Comparison of ENCODE assay signal across 8 cellular contexts in the genomic region with DNA sequence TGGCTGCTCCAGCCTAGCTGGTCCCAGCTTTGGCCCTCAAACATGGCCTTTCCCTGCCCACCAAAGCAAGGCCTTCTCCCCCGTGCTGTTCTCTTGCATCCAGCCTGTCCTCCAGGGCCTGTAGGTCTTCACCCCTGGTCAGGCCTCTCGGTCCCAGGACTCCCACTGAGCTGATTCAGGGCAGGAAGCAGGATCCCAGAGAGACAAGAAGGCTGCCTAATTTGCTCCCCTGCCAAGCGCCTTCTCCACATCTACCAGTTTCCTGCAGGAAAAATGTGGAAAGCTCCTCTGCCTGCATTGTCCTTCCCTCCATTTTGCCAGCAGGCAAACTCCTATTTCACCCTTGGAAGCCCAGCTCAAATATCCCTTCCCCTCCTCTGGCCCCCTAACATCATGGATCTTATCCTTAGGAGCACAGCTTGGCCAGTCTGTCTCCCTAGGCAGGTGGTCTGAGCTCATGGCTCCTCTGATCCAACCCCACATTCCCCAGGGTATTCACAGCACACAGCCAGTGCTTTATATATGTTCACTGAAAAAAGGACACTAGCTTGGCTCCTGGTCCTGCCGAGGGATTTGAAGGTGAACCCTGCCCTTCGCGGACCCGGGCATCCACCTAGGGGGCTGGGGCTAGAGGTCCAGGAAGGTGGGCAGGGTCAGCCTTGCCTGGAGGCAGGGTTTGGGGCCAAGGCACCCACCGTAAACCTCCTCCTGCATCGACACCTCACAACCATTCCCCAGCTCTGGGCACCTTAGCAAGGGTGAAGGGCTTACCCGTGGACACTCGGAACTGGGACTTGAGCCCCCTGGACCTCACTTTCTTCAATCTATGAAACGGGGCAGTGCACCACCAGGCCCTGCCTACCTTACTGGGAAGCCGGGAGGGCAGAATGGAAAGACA. TPM values are rescaled to one million over a fixed set of nuclear protein-coding genes. Genes with fewer than 3 reads are reported as not detected.
DNase-seq lines count a peak whose midpoint lies in the region; ATAC-seq and TF ChIP-seq lines count a peak whose summit lies in the region.

No MANE protein-coding gene starts in this region.

- peaks cover 58% of the 10 kb centered on the region for H3K36me3 ChIP-seq in OCI-LY1 (ENCODE audit: insufficient read depth, low read length)

- no peaks in the 10 kb centered on the region for H3K9me3 ChIP-seq in OCI-LY1 (ENCODE audit: low read length)

- ATAC-seq in naive B cell (ENCODE audit: low read depth in 2 of 2): no peak
- no peak for ATAC-seq in HG03175 (IDR thresholded peaks at IDR 0.05; ENCODE audit: unreplicated experiment)
- no peak for ATAC-seq in HG02588 (IDR thresholded peaks at IDR 0.05; ENCODE audit: unreplicated experiment)

- no peaks in the 10 kb centered on the region for H4K20me1 ChIP-seq in OCI-LY1 (ENCODE audit: insufficient read depth, low read length)

- H3K4me3 Mint-ChIP-seq in dendritic cell treated with granulocyte-macrophage colony-stimulating factor and Interleukin-4, amounts not matched to agents 40 ng/mL and 50 ng/mL, for 4 days: peak overlapping the region; percentile 87
- H3K4me3 Mint-ChIP-seq in naive B cell: peak overlapping the region; percentile 89 to 100 (median 97)

- peak overlapping the region; percentile 96 for H3K4me2 ChIP-seq in OCI-LY1 (ENCODE audit: low read length)

- H3K4me1 Mint-ChIP-seq in dendritic cell treated with granulocyte-macrophage colony-stimulating factor and Interleukin-4, amounts not matched to agents 40 ng/mL and 50 ng/mL, for 4 days (ENCODE audit: low read depth): peaks cover 42% of the 10 kb centered on the region
- H3K4me1 Mint-ChIP-seq in naive B cell: peaks cover 32 to 46% (median 43%) of the 10 kb centered on the region in 3 donors

- H3K36me3 Mint-ChIP-seq in dendritic cell treated with granulocyte-macrophage colony-stimulating factor and Interleukin-4, amounts not matched to agents 40 ng/mL and 50 ng/mL, for 4 days (ENCODE audit: low read depth): peaks cover 82% of the 10 kb centered on the region
- H3K36me3 Mint-ChIP-seq in naive B cell: peaks cover 0 to 8% of the 10 kb centered on the region in 2 donors

- H3K4me3 ChIP-seq in OCI-LY1 (ENCODE audit: low read depth, low read length, poor library complexity, severe bottlenecking): peak overlapping the region; percentile 97

- DNase-seq in Daoy (ENCODE audit: low read depth) (peak; percentile 48), naive B cell (no peak), foreskin melanocyte (no peak), SK-N-DZ (ENCODE audit: low spot score) (no peak)

- no peak for TF ChIP-seq CTCF in OCI-LY1 (IDR thresholded peaks at IDR 0.05; ENCODE audit: low read length)

- no peaks in the 10 kb centered on the region for H3K9me3 Mint-ChIP-seq in dendritic cell treated with granulocyte-macrophage colony-stimulating factor and Interleukin-4, amounts not matched to agents 40 ng/mL and 50 ng/mL, for 4 days
- H3K9me3 Mint-ChIP-seq in naive B cell: peaks cover 0 to 3% (median 0%) of the 10 kb centered on the region in 7 donors

- H2AFZ ChIP-seq in OCI-LY1 (ENCODE audit: low read length): no peak overlapping the region

- peaks cover 44% of the 10 kb centered on the region for H3K79me2 ChIP-seq in OCI-LY1 (ENCODE audit: insufficient read depth, low read length)

- peaks cover 37% of the 10 kb centered on the region for H3K4me1 ChIP-seq in OCI-LY1 (ENCODE audit: insufficient read depth, low read length, severe bottlenecking)

- peak overlapping the region; percentile 98 for H3K9ac ChIP-seq in OCI-LY1 (ENCODE audit: low read length)

- no peaks in the 10 kb centered on the region for H3K27me3 Mint-ChIP-seq in dendritic cell treated with granulocyte-macrophage colony-stimulating factor and Interleukin-4, amounts not matched to agents 40 ng/mL and 50 ng/mL, for 4 days
- no peaks in the 10 kb centered on the region for H3K27me3 Mint-ChIP-seq in naive B cell

- no peaks in the 10 kb centered on the region for H3F3A ChIP-seq in OCI-LY1 (ENCODE audit: insufficient read depth, low read length)

- H3K27ac ChIP-seq in OCI-LY1 (ENCODE audit: low read depth, low read length, poor library complexity, severe bottlenecking): peak overlapping the region; percentile 82

- intact Hi-C loops in dendritic cell treated with granulocyte-macrophage colony-stimulating factor and Interleukin-4, amounts not matched to agents 40 ng/mL and 50 ng/mL, for 4 days (cut with micrococcal nuclease): no loop called here

- no peaks in the 10 kb centered on the region for H3K27me3 ChIP-seq in OCI-LY1 (ENCODE audit: insufficient read depth, low read length)

- H3K9me2 ChIP-seq in OCI-LY1 (ENCODE audit: low read depth, low read length): no peaks in the 10 kb centered on the region

- peak overlapping the region; percentile 100 for H3K27ac Mint-ChIP-seq in dendritic cell treated with granulocyte-macrophage colony-stimulating factor and Interleukin-4, amounts not matched to agents 40 ng/mL and 50 ng/mL, for 4 days
- peak overlapping the region in 3 of 6 donors; percentile 42 to 99 (median 97) for H3K27ac Mint-ChIP-seq in naive B cell

RNA-seq across cellular contexts. Expression of a gene that starts 1.0 kb away (rescaled TPM):
- 34.1 and 40.2 TPM in 2 replicates for total RNA-seq in Daoy (2014; rRNA removed; shearing (Covaris generic))
- 1 to 10 TPM in 4 of 6 donors, under 1 TPM in 1, not detected in 1; 0.72 to 4.2 (median 2.9) TPM for polyA plus RNA-seq in naive B cell (ENCODE audit: low read depth in 6 of 6)
- 92.4 and 120 TPM in 2 replicates for polyA plus RNA-seq in SK-N-DZ (2014; cell fraction: cytosol; rRNA removed)
- 74.4 and 98.6 TPM in 2 replicates for polyA plus RNA-seq in SK-N-DZ (2014; cell fraction: nucleus; rRNA removed)

RNA-seq across cellular contexts. Expression of a gene that starts 1.3 kb away (rescaled TPM):
- total RNA-seq in Daoy (2014; rRNA removed; shearing (Covaris generic)): 150 and 191 TPM in 2 replicates
- 100 to 1,000 TPM; 175 to 252 (median 194) TPM for polyA plus RNA-seq in naive B cell (ENCODE audit: low read depth in 6 of 6)
- 186 and 209 TPM in 2 replicates for polyA plus RNA-seq in SK-N-DZ (2014; cell fraction: cytosol; rRNA removed)
- polyA plus RNA-seq in SK-N-DZ (2014; cell fraction: nucleus; rRNA removed): 411 and 553 TPM in 2 replicates

RNA-seq across cellular contexts. Expression of a gene that starts 39.6 kb away (rescaled TPM):
- total RNA-seq in Daoy (2014; rRNA removed; shearing (Covaris generic)): 10.0 and 11.1 TPM in 2 replicates
- 1 to 10 TPM in 3 of 6 donors, under 1 TPM in 2, not detected in 1; 0.39 to 1.2 (median 1.0) TPM for polyA plus RNA-seq in naive B cell (ENCODE audit: low read depth in 6 of 6)
- 4.5 and 4.6 TPM in 2 replicates for polyA plus RNA-seq in SK-N-DZ (2014; cell fraction: cytosol; rRNA removed)
- polyA plus RNA-seq in SK-N-DZ (2014; cell fraction: nucleus; rRNA removed): 7.8 and 10.7 TPM in 2 replicates

RNA-seq across cellular contexts. Expression of a gene that starts 48.7 kb away (rescaled TPM):
- total RNA-seq in Daoy (2014; rRNA removed; shearing (Covaris generic)): 0.11 and 0.39 TPM in 2 replicates
- polyA plus RNA-seq in naive B cell (ENCODE audit: low read depth in 6 of 6): not detected
- polyA plus RNA-seq in SK-N-DZ (2014; cell fraction: cytosol; rRNA removed): 1.0 TPM in 1 of 2 replicates, not detected in the other
- 1.4 and 6.4 TPM in 2 replicates for polyA plus RNA-seq in SK-N-DZ (2014; cell fraction: nucleus; rRNA removed)
